ENCODE assay signal across 17 cellular contexts in genomic region chr7:36019966-36020365, GRCh38.
DNase-seq lines count a peak whose midpoint lies in the region; ATAC-seq and TF ChIP-seq lines count a peak whose summit lies in the region.
"Had no signal": no experiment of that assay in that cellular context is flagged by ENCODE, and none has a peak within 500 bp of the region (broad histone marks: within the 10 kb centered on the region; RNA-seq: fewer than 3 reads in every experiment).

No MANE protein-coding gene starts in this region.

- H3K36me3 ChIP-seq in endodermal cell (ENCODE audit: control insufficient read depth, insufficient read depth, low read length): no peaks in the 10 kb centered on the region
- H3K36me3 ChIP-seq: BLaER1 treated with 17β-estradiol and CSF1 and Interleukin-3, amounts not matched to agents 10 nM and 100 nM had no signal

- no peaks in the 10 kb centered on the region for H3K4me1 ChIP-seq in endodermal cell (ENCODE audit: control insufficient read depth, insufficient read depth, low read length)

- H3K4me3 ChIP-seq in endodermal cell (ENCODE audit: low read length): no peak overlapping the region
- H3K4me3 ChIP-seq: BLaER1 treated with 17β-estradiol and CSF1 and Interleukin-3, amounts not matched to agents 10 nM and 100 nM had no signal

- no peak overlapping the region for H3K27ac ChIP-seq in endodermal cell (ENCODE audit: low read depth, low read length)
- H3K27ac ChIP-seq: BLaER1 treated with 17β-estradiol and CSF1 and Interleukin-3, amounts not matched to agents 10 nM and 100 nM had no signal

- H3K27ac Mint-ChIP-seq in endodermal cell (no peak overlapping the region), type B pancreatic cell (no peak overlapping the region)
- H3K27ac Mint-ChIP-seq: B cell; CD8-positive, alpha-beta T cell; HFFc6 had no signal

- no peak for TF ChIP-seq CTCF in endodermal cell (conservative IDR thresholded peaks at IDR 0.05)
- no peak for TF ChIP-seq CTCF in type B pancreatic cell (conservative IDR thresholded peaks at IDR 0.05)

- WGBS in endodermal cell (ENCODE audit: insufficient coverage in 1 of 2, insufficient read length in 1 of 2), 2 experiments: 90 to 96% methylated on average over 2 to 6 of the region's 6 CpGs

- H3K27me3 ChIP-seq in endodermal cell (ENCODE audit: control insufficient read depth, insufficient read depth, low read length, poor library complexity, severe bottlenecking): no peaks in the 10 kb centered on the region
- H3K27me3 ChIP-seq: BLaER1 treated with 17β-estradiol and CSF1 and Interleukin-3, amounts not matched to agents 10 nM and 100 nM had no signal

- no peak overlapping the region for H3K4me3 Mint-ChIP-seq in endodermal cell
- no peak overlapping the region for H3K4me3 Mint-ChIP-seq in type B pancreatic cell
- H3K4me3 Mint-ChIP-seq: B cell; CD8-positive, alpha-beta T cell; HFFc6 had no signal

- H3K9me3 Mint-ChIP-seq in endodermal cell: no peaks in the 10 kb centered on the region
- no peaks in the 10 kb centered on the region for H3K9me3 Mint-ChIP-seq in type B pancreatic cell
- H3K9me3 Mint-ChIP-seq: CD8-positive, alpha-beta T cell; HFFc6 had no signal

- H3K9ac ChIP-seq in endodermal cell (ENCODE audit: extremely low read depth, low read length, poor library complexity, severe bottlenecking): no peak overlapping the region
- H3K9ac ChIP-seq: BLaER1 treated with 17β-estradiol and CSF1 and Interleukin-3, amounts not matched to agents 10 nM and 100 nM had no signal

- ATAC-seq in HG03139 (IDR thresholded peaks at IDR 0.05; ENCODE audit: unreplicated experiment): no peak
- ATAC-seq: CD8-positive, alpha-beta T cell; HCT116 had no signal

- H3K36me3 Mint-ChIP-seq in endodermal cell (ENCODE audit: low read depth): no peaks in the 10 kb centered on the region
- no peaks in the 10 kb centered on the region for H3K36me3 Mint-ChIP-seq in type B pancreatic cell
- H3K36me3 Mint-ChIP-seq: CD8-positive, alpha-beta T cell had no signal

- no peaks in the 10 kb centered on the region for H3K9me3 ChIP-seq in endodermal cell (ENCODE audit: control insufficient read depth, low read length)
- H3K9me3 ChIP-seq: BLaER1 treated with 17β-estradiol and CSF1 and Interleukin-3, amounts not matched to agents 10 nM and 100 nM had no signal

- H3K4me1 Mint-ChIP-seq in endodermal cell: no peaks in the 10 kb centered on the region
- no peaks in the 10 kb centered on the region for H3K4me1 Mint-ChIP-seq in type B pancreatic cell (ENCODE audit: unreplicated experiment)
- H3K4me1 Mint-ChIP-seq: B cell had no signal

- no peaks in the 10 kb centered on the region for H3K27me3 Mint-ChIP-seq in endodermal cell (ENCODE audit: insufficient read depth)
- H3K27me3 Mint-ChIP-seq in type B pancreatic cell: no peaks in the 10 kb centered on the region

- peak; percentile 25 for DNase-seq in endodermal cell
- peak; percentile 89 for DNase-seq in left kidney (ENCODE audit: low read depth, low spot score)
- DNase-seq in renal cortical epithelial cell (ENCODE audit: low read depth): peak; percentile 11
- DNase-seq in type B pancreatic cell (ENCODE audit: extremely low spot score, unreplicated experiment): peak; percentile 18
- DNase-seq in stimulated activated CD4-positive, alpha-beta T cell treated with anti-CD3 and anti-CD28 coated beads, Interleukin-1b, Interleukin-23, amount 100 ng/mL, for 48 hours: no peak
- DNase-seq in NCI-H748 (lab: John Stamatoyannopoulos, UW; ENCODE audit: unreplicated experiment): no peak
- DNase-seq: Calu3, DMS79 treated with DMSO at 0.1 percent for 48 hours, GF-D8, GOT3, H7, HFFc6 had no signal

Comparison
In these comparisons a context has a peak if more than half of its experiments do, and no peak if none do; other contexts are left out.
1. DNase-seq: peak in endodermal cell (single experiment), left kidney (single experiment), renal cortical epithelial cell (single experiment) and type B pancreatic cell (single experiment); none in stimulated activated CD4-positive, alpha-beta T cell treated with anti-CD3 and anti-CD28 coated beads, Interleukin-1b, Interleukin-23, amount 100 ng/mL, for 48 hours (single experiment) and NCI-H748 (single experiment).